In genomic region chr9:130177898-130178805, GRCh38 we compare ENCODE assay signal across 33 cellular contexts. TPM values are rescaled to one million over a fixed set of nuclear protein-coding genes. Genes with fewer than 3 reads are reported as not detected.
A peak's percentile ranks its signal among the peaks of the same experiment; 100 is the strongest.
DNase-seq lines count a peak whose midpoint lies in the region; ATAC-seq, FAIRE-seq and TF ChIP-seq lines count a peak whose summit lies in the region.
"Had no signal": no experiment of that assay in that cellular context is flagged by ENCODE, and none has a peak within 500 bp of the region (broad histone marks: within the 10 kb centered on the region; RNA-seq: fewer than 3 reads in every experiment).

No MANE protein-coding gene starts in this region.

- H3K9me3 Mint-ChIP-seq in nephron = no peaks in the 10 kb centered on the region
- H3K9me3 Mint-ChIP-seq in activated T-helper 2 cell treated with anti-CD3 and anti-CD28 coated beads, Interferon-gamma antibody, Interleukin-2, Interleukin-4, amounts not matched to agents 10 μg/mL and 5 μg/mL and 100 μg/mL, durations not matched to agents 14 hours and 24 hours and 36 hours = no peaks in the 10 kb centered on the region
- H3K9me3 Mint-ChIP-seq: activated naive CD4-positive, alpha-beta T cell treated with anti-CD3 and anti-CD28 coated beads, Interleukin-2, amount 10 ng/mL, durations not matched to agents 7 days and 5 days; immature natural killer cell; naive thymus-derived CD4-positive, alpha-beta T cell; stimulated activated naive CD8-positive, alpha-beta T cell treated with anti-CD3 and anti-CD28 coated beads, Interleukin-15, Interleukin-2, amounts not matched to agents 100 ng/mL and 50 ng/mL, for 24 hours; type B pancreatic cell had no signal

- no peak overlapping the region for H3K4me3 Mint-ChIP-seq in nephron
- H3K4me3 Mint-ChIP-seq in activated T-helper 2 cell treated with anti-CD3 and anti-CD28 coated beads, Interferon-gamma antibody, Interleukin-2, Interleukin-4, amounts not matched to agents 10 μg/mL and 5 μg/mL and 100 μg/mL, durations not matched to agents 14 hours and 24 hours and 36 hours (ENCODE audit: low read depth) = no peak overlapping the region
- H3K4me3 Mint-ChIP-seq: activated naive CD4-positive, alpha-beta T cell treated with anti-CD3 and anti-CD28 coated beads, Interleukin-2, amount 10 ng/mL, durations not matched to agents 7 days and 5 days; CD4-positive, alpha-beta memory T cell; immature natural killer cell; naive thymus-derived CD4-positive, alpha-beta T cell; stimulated activated naive CD8-positive, alpha-beta T cell treated with anti-CD3 and anti-CD28 coated beads, Interleukin-15, Interleukin-2, amounts not matched to agents 100 ng/mL and 50 ng/mL, for 24 hours; T-helper 17 cell; type B pancreatic cell had no signal

- peaks cover 5% of the 10 kb centered on the region for H3K27me3 Mint-ChIP-seq in nephron (ENCODE audit: low read depth)
- H3K27me3 Mint-ChIP-seq in activated T-helper 2 cell treated with anti-CD3 and anti-CD28 coated beads, Interferon-gamma antibody, Interleukin-2, Interleukin-4, amounts not matched to agents 10 μg/mL and 5 μg/mL and 100 μg/mL, durations not matched to agents 14 hours and 24 hours and 36 hours (ENCODE audit: low read depth) = peaks cover 10% of the 10 kb centered on the region
- H3K27me3 Mint-ChIP-seq: type B pancreatic cell had no signal

- in situ Hi-C loops in K562 (cut with MboI) = no loop called here

- no peak overlapping the region for H2AFZ ChIP-seq in K562 (ENCODE audit: low read depth, low read length)

- CTCF ChIA-PET in K562 (lab: Yijun Ruan, JAX; ENCODE audit: low intra/inter-chr PET ratio) = no interaction called here

- no TSS peak for BruUV-seq in K562 (replicated peaks; lab: Mats Ljungman, UMichigan)

- H3K27ac ChIP-seq in K562 (ENCODE audit: extremely low read depth, low read depth, low read length) (no peak overlapping the region), tibial artery (peak overlapping the region; percentile 82 to 95)
- H3K27ac ChIP-seq: 22Rv1, foreskin keratinocyte, KMS-11, pancreas, SK-N-MC had no signal

- POLR2A ChIA-PET in K562 (lab: Yijun Ruan, JAX) = interaction anchor here (0.7 kb wide), 1 partner anchor 62 kb away, joined by 4 read pairs; no protein-coding TSS in a partner anchor

- H3K36me3 Mint-ChIP-seq in nephron (ENCODE audit: low read depth) = peaks cover 3% of the 10 kb centered on the region
- H3K36me3 Mint-ChIP-seq in activated T-helper 2 cell treated with anti-CD3 and anti-CD28 coated beads, Interferon-gamma antibody, Interleukin-2, Interleukin-4, amounts not matched to agents 10 μg/mL and 5 μg/mL and 100 μg/mL, durations not matched to agents 14 hours and 24 hours and 36 hours (ENCODE audit: low read depth) = no peaks in the 10 kb centered on the region
- H3K36me3 Mint-ChIP-seq: activated naive CD4-positive, alpha-beta T cell treated with anti-CD3 and anti-CD28 coated beads, Interleukin-2, amount 10 ng/mL, durations not matched to agents 7 days and 5 days; CD4-positive, alpha-beta memory T cell; immature natural killer cell; naive thymus-derived CD4-positive, alpha-beta T cell; type B pancreatic cell had no signal

- H3K27me3 ChIP-seq in K562 (ENCODE audit: control insufficient read depth in 2 of 2, insufficient read depth in 2 of 2, low read length in 2 of 2) = no peaks in the 10 kb centered on the region
- H3K27me3 ChIP-seq in tibial artery = no peaks in the 10 kb centered on the region
- H3K27me3 ChIP-seq: foreskin keratinocyte, pancreas had no signal

- peaks cover 34% of the 10 kb centered on the region for H4K20me1 ChIP-seq in K562 (replicated peaks; ENCODE audit: control insufficient read depth, insufficient read depth, low read length)

- H3K4me2 ChIP-seq in K562 (ENCODE audit: insufficient read depth, low read length) = no peak overlapping the region
- H3K4me2 ChIP-seq: KMS-11 had no signal

- H3K36me3 ChIP-seq in K562 (ENCODE audit: control insufficient read depth, insufficient read depth, low read length) (no peaks in the 10 kb centered on the region), tibial artery (no peaks in the 10 kb centered on the region)
- H3K36me3 ChIP-seq: pancreas had no signal

- H3K4me3 ChIP-seq in K562 = no peak overlapping the region
- H3K4me3 ChIP-seq in tibial artery = no peak overlapping the region
- H3K4me3 ChIP-seq: pancreas, SK-N-MC had no signal

- no peaks in the 10 kb centered on the region for H3K9me1 ChIP-seq in K562 (ENCODE audit: control insufficient read depth, insufficient read depth, low read length)

- TF ChIP-seq POLR2A in K562 (conservative IDR thresholded peaks at IDR 0.05) = no peak

- FAIRE-seq in K562 (lab: Jason Lieb, UNC) = no peak
- FAIRE-seq: pancreas had no signal

- peaks cover 0 to 35% of the 10 kb centered on the region in 2 experiments; a peak in 2 of 5 replicates for H3K4me1 ChIP-seq in K562 (replicated peaks in 1 of 2; ENCODE audit: control insufficient read depth in 2 of 2, insufficient read depth in 2 of 2, low read length in 2 of 2)
- peaks cover 5 to 91% (median 64%) of the 10 kb centered on the region in 4 donors for H3K4me1 ChIP-seq in tibial artery
- H3K4me1 ChIP-seq: foreskin keratinocyte, pancreas had no signal

- DNase-seq in DMS 273 (lab: John Stamatoyannopoulos, UW; ENCODE audit: unreplicated experiment) (peak; percentile 29), DMS 273 treated with DMSO at 0.1 percent for 48 hours (lab: John Stamatoyannopoulos, UW) (no peak), K562 (ENCODE audit: extremely low read depth in 1 of 4, low spot score in 3 of 4) (no peak), tibial artery (no peak), MV-4-11 (lab: John Stamatoyannopoulos, UW) (no peak), NCI-H524 (lab: John Stamatoyannopoulos, UW) (no peak)
- no peak for DNase-seq in activated T-helper 2 cell treated with anti-CD3 and anti-CD28 coated beads, Interferon-gamma antibody, Interleukin-2, Interleukin-4, amounts not matched to agents 10 μg/mL and 5 μg/mL and 100 μg/mL, durations not matched to agents 14 hours and 24 hours and 36 hours (ENCODE audit: low spot score)
- DNase-seq: activated CD4-positive, alpha-beta T cell treated with anti-CD3 and anti-CD28 coated beads for 4 hours; activated naive CD4-positive, alpha-beta T cell treated with anti-CD3 and anti-CD28 coated beads, Interleukin-2, amount 10 ng/mL, durations not matched to agents 7 days and 5 days; activated T-cell treated with anti-CD3 and anti-CD28 coated beads, Interleukin-2, amount 50 U/mL, for 48 hours; amygdala; CD4-positive, alpha-beta memory T cell; cerebellar nuclear complex; DMS153; effector memory CD4-positive, alpha-beta T cell; erythroblast; foreskin keratinocyte; hippocampal formation; immature natural killer cell; naive thymus-derived CD4-positive, alpha-beta T cell; NCI-H1694 treated with DMSO at 0.1 percent for 48 hours; NCI-H2171; NCI-H510A treated with DMSO at 0.1 percent for 48 hours; T-helper 17 cell had no signal

- H3K9ac ChIP-seq in K562 (ENCODE audit: insufficient read depth in 1 of 2, low read depth in 2 of 2, low read length in 2 of 2) = 0 out of 4 replicates have a peak overlapping the region, but pooled peaks of 1 of the 2 experiments have one; percentile 58
- H3K9ac ChIP-seq: KMS-11 had no signal

- 65% methylated on average over 11 of the region's 20 CpGs for WGBS in K562 (ENCODE audit: insufficient coverage, low coverage, missing lambda C conversion rate)

- H3K79me2 ChIP-seq in K562 (ENCODE audit: control insufficient read depth, insufficient read depth, low read length) = peaks cover 20% of the 10 kb centered on the region

- H3K27ac Mint-ChIP-seq in nephron = peak overlapping the region; percentile 31 to 55 (median 41)
- H3K27ac Mint-ChIP-seq in activated T-helper 2 cell treated with anti-CD3 and anti-CD28 coated beads, Interferon-gamma antibody, Interleukin-2, Interleukin-4, amounts not matched to agents 10 μg/mL and 5 μg/mL and 100 μg/mL, durations not matched to agents 14 hours and 24 hours and 36 hours = no peak overlapping the region
- H3K27ac Mint-ChIP-seq: activated naive CD4-positive, alpha-beta T cell treated with anti-CD3 and anti-CD28 coated beads, Interleukin-2, amount 10 ng/mL, durations not matched to agents 7 days and 5 days; CD4-positive, alpha-beta memory T cell; naive thymus-derived CD4-positive, alpha-beta T cell; stimulated activated naive CD8-positive, alpha-beta T cell treated with anti-CD3 and anti-CD28 coated beads, Interleukin-15, Interleukin-2, amounts not matched to agents 100 ng/mL and 50 ng/mL, for 24 hours; T-helper 17 cell; type B pancreatic cell had no signal

- ATAC-seq in K562 = no peak
- ATAC-seq: foreskin keratinocyte; left lobe of liver; naive thymus-derived CD4-positive, alpha-beta T cell; pancreas; sciatic nerve; T-helper 17 cell had no signal

- no peaks in the 10 kb centered on the region for H3K9me3 ChIP-seq in K562 (replicated peaks; ENCODE audit: control insufficient read depth, insufficient read depth, low read depth, low read length)
- no peaks in the 10 kb centered on the region for H3K9me3 ChIP-seq in tibial artery
- H3K9me3 ChIP-seq: pancreas had no signal

- H3K4me1 Mint-ChIP-seq in nephron = peaks cover 50% of the 10 kb centered on the region
- H3K4me1 Mint-ChIP-seq in activated T-helper 2 cell treated with anti-CD3 and anti-CD28 coated beads, Interferon-gamma antibody, Interleukin-2, Interleukin-4, amounts not matched to agents 10 μg/mL and 5 μg/mL and 100 μg/mL, durations not matched to agents 14 hours and 24 hours and 36 hours (ENCODE audit: low read depth) = no peaks in the 10 kb centered on the region

- TF ChIP-seq CTCF in K562 (IDR thresholded peaks at IDR 0.05 in 2 of 3, conservative IDR thresholded peaks at IDR 0.05 in 1 of 3; ENCODE audit: insufficient read depth in 2 of 3, low read depth in 1 of 3, low read length in 3 of 3) (no peak), nephron (IDR thresholded peaks at IDR 0.05; ENCODE audit: unreplicated experiment in 3 of 3) (no peak), tibial artery (IDR thresholded peaks at IDR 0.05) (no peak)

- no peak for TF ChIP-seq RAD21 in K562 (CRISPR knock-in tag; conservative IDR thresholded peaks at IDR 0.05 in 1 of 2, IDR thresholded peaks at IDR 0.05 in 1 of 2)

- intact Hi-C loops in K562 (cut with micrococcal nuclease) (no loop called here), tibial artery (cut with DNase I; ENCODE audit: low total_unique reads) (no loop called here)
- intact Hi-C loops in activated T-helper 2 cell treated with anti-CD3 and anti-CD28 coated beads, Interferon-gamma antibody, Interleukin-2, Interleukin-4, amounts not matched to agents 10 μg/mL and 5 μg/mL and 100 μg/mL, durations not matched to agents 14 hours and 24 hours and 36 hours (cut with micrococcal nuclease) = no loop called here

- TF ChIP-seq EP300 in K562 (IDR thresholded peaks at IDR 0.05; ENCODE audit: low read length) = no peak

RNA-seq across cellular contexts. Expression of gene NCS1, which starts 5.9 kb away (rescaled TPM):
- 6.1 and 14.0 TPM in 2 replicates for total RNA-seq in K562 (2011; cell fraction: chromatin; rRNA removed; ENCODE audit: low replicate concordance)
- total RNA-seq in K562 (2011; cell fraction: nucleolus; rRNA removed) = 10.3 and 11.0 TPM in 2 replicates
- total RNA-seq in K562 (2011; cell fraction: nucleoplasm; rRNA removed) = 7.1 and 7.5 TPM in 2 replicates
- total RNA-seq in K562 (2014; rRNA removed) (9.6 and 11.6 TPM in 2 replicates), K562 (2014; rRNA removed; fragmentation: Illumina TruSeq; extraction: Trizol) (7.6 and 8.0 TPM in 2 replicates), K562 (2015; rRNA removed; fragmentation: Illumina TruSeq; extraction: Trizol) (6.9 and 7.4 TPM in 2 replicates), K562 (2021) (22.8 and 25.0 TPM in 2 replicates)
- polyA plus RNA-seq in K562 (2011; rRNA removed) (24.0 and 27.0 TPM in 2 replicates), K562 (2014; fragmentation: Illumina TruSeq; extraction: Trizol) (10.5 and 19.7 TPM in 2 replicates), K562 (2014; fragmentation: Nextera tagmentation; extraction: Ambion mirVana) (under 1 TPM; 0.28 to 0.66 TPM), K562 (2014; rRNA removed) (11.2 and 13.1 TPM in 2 replicates)
- 25.2 and 37.2 TPM in 2 replicates for polyA plus RNA-seq in K562 (2011; cell fraction: cytosol; rRNA removed)
- polyA plus RNA-seq in K562 (2011; cell fraction: nucleus; rRNA removed) = 10.2 and 16.2 TPM in 2 replicates
- 9.2 and 10.6 TPM in 2 replicates for polyA plus RNA-seq in K562 (2012)
- 12.8 and 20.5 TPM in 2 replicates for polyA minus RNA-seq in K562 (2011; rRNA and poly(A)+ RNA removed)
- 14.7 and 17.9 TPM in 2 replicates for polyA minus RNA-seq in K562 (2011; cell fraction: cytosol; rRNA and poly(A)+ RNA removed)
- 3.1 and 3.7 TPM in 2 replicates for polyA minus RNA-seq in K562 (2011; cell fraction: nucleus; rRNA and poly(A)+ RNA removed)
- 23.5 and 27.9 TPM in 2 replicates for total RNA-seq in activated T-helper 2 cell treated with anti-CD3 and anti-CD28 coated beads, Interferon-gamma antibody, Interleukin-2, Interleukin-4, amounts not matched to agents 10 μg/mL and 5 μg/mL and 100 μg/mL, durations not matched to agents 14 hours and 24 hours and 36 hours
- polyA plus RNA-seq: CD4-positive, alpha-beta memory T cell; naive thymus-derived CD4-positive, alpha-beta T cell had no signal
